Comparison of ENCODE assay signal across 1 cellular context in the genomic region with DNA sequence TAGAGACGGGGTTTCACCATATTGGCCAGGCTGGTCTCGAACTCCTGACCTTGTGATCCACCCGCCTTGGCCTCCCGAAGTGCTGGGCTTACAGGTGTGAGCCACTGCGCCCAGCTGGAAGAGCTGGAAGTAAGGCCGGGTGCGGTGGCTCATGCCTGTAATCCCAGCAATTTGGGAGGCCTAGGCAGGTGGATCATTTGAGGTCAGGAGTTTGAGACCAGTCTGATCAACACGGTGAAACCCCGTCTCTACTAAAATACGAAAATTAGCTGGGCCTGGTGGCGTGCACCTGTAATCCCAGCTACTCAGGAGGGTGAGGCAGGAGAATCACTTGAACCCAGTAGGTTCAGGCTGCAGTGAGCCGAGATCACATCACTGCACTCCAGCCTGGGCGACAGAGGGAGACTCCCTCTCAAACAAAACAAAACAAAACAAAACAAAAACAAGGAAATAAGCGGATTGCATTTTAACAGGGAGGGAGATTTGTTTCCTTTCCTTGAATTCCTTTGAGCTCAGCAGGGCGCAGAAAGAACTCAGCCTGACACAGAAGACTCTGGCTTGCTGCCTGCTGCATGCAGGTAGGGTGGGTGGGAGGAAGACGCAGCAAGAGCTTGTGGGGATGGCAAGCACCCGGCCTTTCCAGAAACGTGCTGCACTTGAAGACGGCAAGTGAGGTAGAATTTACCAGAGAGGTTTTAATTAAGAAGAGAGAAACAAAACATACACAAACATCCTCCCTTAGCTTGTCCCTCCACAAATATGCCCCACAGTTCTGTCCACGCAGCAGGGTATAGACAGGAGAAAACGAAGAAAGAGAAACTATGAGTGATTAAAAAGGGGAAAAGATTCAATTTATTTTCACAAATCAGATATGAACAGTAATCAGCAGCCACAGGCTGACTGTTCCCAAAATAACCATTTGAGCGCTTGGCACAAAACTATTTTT.
TF ChIP-seq lines count a peak whose summit lies in the region.

No MANE protein-coding gene starts in this region.

TF ChIP-seq in SK-N-SH treated with all-trans-retinoic acid at 6 μM for 48 hours, 23 proteins besides CTCF, POLR2A, EP300 and RAD21 (continued from another document):
- TF ChIP-seq ZNF70 (CRISPR knock-in tag; IDR thresholded peaks at IDR 0.05) = peak; percentile 84
TF ChIP-seq in SK-N-SH treated with all-trans-retinoic acid at 6 μM for 48 hours: peak in this region for 3.
